In the genomic region with DNA sequence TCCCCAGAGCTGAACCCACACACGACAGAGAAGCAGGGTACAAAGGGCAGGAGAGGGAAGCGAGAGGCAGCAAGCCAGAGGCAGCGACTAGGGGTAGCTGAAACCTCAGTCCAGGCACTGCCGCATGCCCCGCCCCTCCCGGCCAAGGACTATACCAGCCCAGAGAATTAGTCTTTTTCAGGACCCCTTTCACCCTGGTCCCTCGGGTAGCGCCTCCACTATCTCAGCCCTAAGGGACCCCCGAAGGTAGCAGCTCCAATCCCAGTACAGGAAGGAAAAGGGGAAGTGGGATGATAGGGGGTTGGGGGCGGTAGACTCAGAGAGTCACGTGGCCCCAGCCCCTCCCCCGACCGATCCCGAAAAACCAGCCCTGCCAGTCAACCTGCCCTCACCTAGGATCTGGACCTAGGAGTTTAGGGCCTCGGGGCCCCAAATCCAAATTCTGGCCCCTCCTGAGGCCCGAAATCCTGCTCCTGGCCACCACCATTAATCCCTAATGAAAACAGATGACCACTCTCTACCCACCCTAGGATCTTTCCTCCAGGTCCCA, we compare ENCODE assay signal across 8 cellular contexts. TPM values are rescaled to one million over a fixed set of nuclear protein-coding genes. Genes with fewer than 3 reads are reported as not detected.
DNase-seq lines count a peak whose midpoint lies in the region; ATAC-seq and TF ChIP-seq lines count a peak whose summit lies in the region.

No MANE protein-coding gene starts in this region.

- H3K27ac ChIP-seq in SK-N-SH (ENCODE audit: low read depth in 2 of 2, low read length in 1 of 2): peak overlapping the region; percentile 48 to 99; a peak in 3 of 4 replicates

- peaks cover 36% of the 10 kb centered on the region for H3K79me2 ChIP-seq in SK-N-SH (ENCODE audit: insufficient read depth)

- H2AFZ ChIP-seq in SK-N-SH (ENCODE audit: low read depth): no peak overlapping the region

- no peak for TF ChIP-seq EP300 in SK-N-SH (IDR thresholded peaks at IDR 0.05; ENCODE audit: borderline replicate concordance in 1 of 2, low read depth in 1 of 2, low read length in 1 of 2)

- H3K36me3 Mint-ChIP-seq in T-cell: peaks cover 27% of the 10 kb centered on the region
- peaks cover 15% of the 10 kb centered on the region for H3K36me3 Mint-ChIP-seq in osteocyte (ENCODE audit: unreplicated experiment)

- POLR2A ChIA-PET in SK-N-SH (lab: Yijun Ruan, JAX) (interaction anchor here (1.6 to 3.3 kb wide), 2 partner anchors 21 to 25 kb away, joined by 4 to 26 read pairs; partner anchors contain the start of genes B3GALT4, RPS18 and VPS52), T-cell (lab: Charles Lee) (interaction anchor here (0.7 to 1.9 kb wide), 3 partner anchors 9 to 15 kb away, joined by 3 to 6 read pairs (median 6); partner anchors contain the start of gene WDR46 (in 2 of the 2))

- no peak; the same call in 1 of the 3 replicates for ATAC-seq in SK-N-SH treated with all-trans-retinoic acid at 6 μM for 48 hours
- no peak for ATAC-seq in T-cell (replicated peaks in 1 of 4)
- no peak for ATAC-seq in GM18861 (IDR thresholded peaks at IDR 0.05; ENCODE audit: unreplicated experiment)

- peaks cover 11% of the 10 kb centered on the region; the same call in 1 of the 2 replicates for H4K20me1 ChIP-seq in SK-N-SH (ENCODE audit: insufficient read depth)

- CTCF ChIA-PET in SK-N-SH (lab: Yijun Ruan, JAX): interaction anchor here (0.9 to 3.9 kb wide), 6 partner anchors 15 to 128 kb away, joined by 3 to 19 read pairs (median 4); partner anchors contain the start of gene B3GALT4
- CTCF ChIA-PET in T-cell (lab: Charles Lee): interaction anchor here in 1 of 2 donors (0.5 to 1.2 kb wide), 7 partner anchors 9 to 223 kb away, joined by 3 to 6 read pairs (median 4); partner anchors contain the start of genes RPS18, VPS52 and WDR46

- peaks cover 29 to 51% (median 37%) of the 10 kb centered on the region in 3 donors for H3K4me1 Mint-ChIP-seq in T-cell
- peaks cover 30% of the 10 kb centered on the region for H3K4me1 Mint-ChIP-seq in osteocyte (ENCODE audit: unreplicated experiment)

- WGBS in SK-N-SH (ENCODE audit: low lambda C conversion rate): 29% methylated on average over 8 of the region's 16 CpGs

- H3F3A ChIP-seq in SK-N-SH (replicated peaks; ENCODE audit: insufficient read depth): peaks cover 22% of the 10 kb centered on the region

- DNase-seq in SK-N-SH (peak; percentile 69), T-cell (no peak), fibroblast of mammary gland (ENCODE audit: low read depth) (no peak), osteocyte (ENCODE audit: extremely low spot score, unreplicated experiment) (no peak), NCI-H345 (lab: John Stamatoyannopoulos, UW) (no peak)
- no peak for DNase-seq in stimulated activated CD4-positive, alpha-beta T cell treated with anti-CD3 and anti-CD28 coated beads, Interleukin-15, amount 100 ng/mL, for 24 hours

- H3K4me3 ChIP-seq in SK-N-SH (ENCODE audit: low read depth in 2 of 2, low read length in 1 of 2) (peak overlapping the region; percentile 84 to 89), fibroblast of mammary gland (ENCODE audit: control insufficient read depth, low read depth, low read length) (peak overlapping the region; percentile 91)

- no peak for TF ChIP-seq RAD21 in SK-N-SH (IDR thresholded peaks at IDR 0.05; ENCODE audit: low read length)

- no peaks in the 10 kb centered on the region for H3K9me2 ChIP-seq in SK-N-SH

- no peaks in the 10 kb centered on the region for H3K27me3 ChIP-seq in SK-N-SH (ENCODE audit: insufficient read depth)

- H3K27ac Mint-ChIP-seq in T-cell: peak overlapping the region; percentile 78 to 87
- H3K27ac Mint-ChIP-seq in osteocyte (ENCODE audit: unreplicated experiment): peak overlapping the region; percentile 100

- H3K4me3 Mint-ChIP-seq in T-cell (peak overlapping the region; percentile 53 to 99 (median 63)), osteocyte (ENCODE audit: unreplicated experiment) (peak overlapping the region; percentile 98)

- peaks cover 4 to 13% of the 10 kb centered on the region in 2 experiments; a peak in 1 of 4 replicates for H3K4me1 ChIP-seq in SK-N-SH (ENCODE audit: control insufficient read depth in 1 of 2, insufficient read depth in 2 of 2, low read depth in 1 of 2, low read length in 1 of 2)

- no peaks in the 10 kb centered on the region for H3K9me3 ChIP-seq in SK-N-SH

- H3K36me3 ChIP-seq in SK-N-SH (replicated peaks in 1 of 2; ENCODE audit: control insufficient read depth in 1 of 2, insufficient read depth in 2 of 2, low read length in 1 of 2): peaks cover 12 to 31% of the 10 kb centered on the region in 2 experiments

- H3K9me3 Mint-ChIP-seq in T-cell (no peaks in the 10 kb centered on the region), osteocyte (ENCODE audit: unreplicated experiment) (no peaks in the 10 kb centered on the region)

- H3K27me3 Mint-ChIP-seq in T-cell (no peaks in the 10 kb centered on the region), osteocyte (ENCODE audit: unreplicated experiment) (no peaks in the 10 kb centered on the region)

- peak overlapping the region; percentile 94 for H3K9ac ChIP-seq in SK-N-SH

- H3K4me2 ChIP-seq in SK-N-SH: peak overlapping the region; percentile 94

- TF ChIP-seq CTCF in SK-N-SH (IDR thresholded peaks at IDR 0.05) (no peak), fibroblast of mammary gland (conservative IDR thresholded peaks at IDR 0.05; ENCODE audit: control insufficient read depth, insufficient read depth, low read depth, low read length) (no peak), osteocyte (IDR thresholded peaks at IDR 0.05) (no peak)

TF ChIP-seq in SK-N-SH, 30 proteins besides CTCF, POLR2A, EP300 and RAD21 (continues in another document):
- TF ChIP-seq CHD2 (IDR thresholded peaks at IDR 0.05; ENCODE audit: low read length, partially characterized antibody) (no peak), PBX3 (IDR thresholded peaks at IDR 0.05) (peak; percentile 32; the same call in 1 of the 2 replicates), MXI1 (IDR thresholded peaks at IDR 0.05; ENCODE audit: low read depth, low read length) (peak; percentile 32; the same call in 1 of the 2 replicates)

TF ChIP-seq in SK-N-SH treated with all-trans-retinoic acid at 6 μM for 48 hours, 23 proteins besides CTCF, POLR2A, EP300 and RAD21 (continues in another document):
- TF ChIP-seq TSHZ2 (CRISPR knock-in tag; IDR thresholded peaks at IDR 0.05): no peak
- no peak for TF ChIP-seq CREB5 (CRISPR knock-in tag; IDR thresholded peaks at IDR 0.05; ENCODE audit: low read depth)

RNA-seq across cellular contexts. Expression of gene RGL2, which starts 1.3 kb away (rescaled TPM):
- polyA plus RNA-seq in SK-N-SH (2012; rRNA removed): 59.4 and 71.2 TPM in 2 replicates
- polyA plus RNA-seq in SK-N-SH (2012; cell fraction: cytosol; rRNA removed): 19.9 and 29.3 TPM in 2 replicates
- polyA plus RNA-seq in SK-N-SH (2012; cell fraction: nucleus; rRNA removed): 331 and 334 TPM in 2 replicates
- total RNA-seq in T-cell (10 to 100 TPM; 55.9 to 72.0 (median 66.0) TPM), osteocyte (72.4 and 77.6 TPM in 2 replicates)

RNA-seq across cellular contexts. Expression of gene PFDN6, which starts 8.1 kb away (rescaled TPM):
- 182 and 213 TPM in 2 replicates for polyA plus RNA-seq in SK-N-SH (2012; rRNA removed)
- polyA plus RNA-seq in SK-N-SH (2012; cell fraction: cytosol; rRNA removed): 233 and 285 TPM in 2 replicates
- polyA plus RNA-seq in SK-N-SH (2012; cell fraction: nucleus; rRNA removed): 113 and 143 TPM in 2 replicates
- total RNA-seq in T-cell: 10 to 100 TPM; 16.1 to 51.4 (median 40.5) TPM
- total RNA-seq in osteocyte: 29.7 and 30.3 TPM in 2 replicates

RNA-seq across cellular contexts. Expression of gene WDR46, which starts 8.4 kb away (rescaled TPM):
- 153 and 172 TPM in 2 replicates for polyA plus RNA-seq in SK-N-SH (2012; rRNA removed)
- 76.0 and 91.7 TPM in 2 replicates for polyA plus RNA-seq in SK-N-SH (2012; cell fraction: cytosol; rRNA removed)
- polyA plus RNA-seq in SK-N-SH (2012; cell fraction: nucleus; rRNA removed): 421 and 466 TPM in 2 replicates
- total RNA-seq in T-cell (10 to 100 TPM; 38.3 to 74.4 (median 60.4) TPM), osteocyte (59.1 and 63.4 TPM in 2 replicates)

RNA-seq across cellular contexts. Expression of gene TAPBP, which starts 16.4 kb away (rescaled TPM):
- polyA plus RNA-seq in SK-N-SH (2012; rRNA removed): 27.9 and 44.5 TPM in 2 replicates
- 24.4 and 34.4 TPM in 2 replicates for polyA plus RNA-seq in SK-N-SH (2012; cell fraction: cytosol; rRNA removed)
- polyA plus RNA-seq in SK-N-SH (2012; cell fraction: nucleus; rRNA removed): 84.8 and 160 TPM in 2 replicates
- total RNA-seq in T-cell (100 to 1,000 TPM; 224 to 271 (median 254) TPM), osteocyte (117 and 130 TPM in 2 replicates)

RNA-seq across cellular contexts. Expression of gene ZBTB22, which starts 20.1 kb away (rescaled TPM):
- 19.5 and 22.2 TPM in 2 replicates for polyA plus RNA-seq in SK-N-SH (2012; rRNA removed)
- polyA plus RNA-seq in SK-N-SH (2012; cell fraction: cytosol; rRNA removed): 11.9 and 17.3 TPM in 2 replicates
- 22.8 and 24.0 TPM in 2 replicates for polyA plus RNA-seq in SK-N-SH (2012; cell fraction: nucleus; rRNA removed)
- total RNA-seq in T-cell (10 to 100 TPM; 17.6 to 32.0 (median 26.3) TPM), osteocyte (29.3 and 30.6 TPM in 2 replicates)
